Comparison of ENCODE assay signal across 18 cellular contexts in the genomic region with DNA sequence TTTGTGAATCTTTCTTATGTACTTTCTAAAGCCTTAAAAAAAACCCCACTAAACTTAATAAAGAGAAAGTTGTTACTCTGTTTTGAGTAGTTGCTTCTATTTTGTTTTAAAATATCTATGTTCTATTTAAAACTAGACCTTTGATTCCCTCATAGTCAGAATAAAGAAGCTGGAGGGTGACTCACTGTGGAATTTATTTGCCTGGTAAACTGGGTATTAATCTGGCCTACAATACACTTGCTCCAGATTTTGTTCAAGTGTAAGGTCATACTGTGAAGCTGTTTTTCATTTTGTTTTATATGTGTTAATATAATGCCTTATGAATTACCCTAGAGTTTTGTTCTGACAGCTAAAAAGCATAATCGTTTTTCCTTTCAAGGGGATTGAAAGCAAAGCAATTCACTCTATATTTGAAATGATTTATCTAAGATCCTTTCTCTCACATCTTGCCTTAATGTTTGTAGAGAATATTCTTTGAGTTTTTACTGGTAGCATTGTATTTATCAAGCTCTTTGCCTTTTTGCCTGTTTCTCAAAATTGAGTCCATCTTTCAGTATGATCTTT.
DNase-seq lines count a peak whose midpoint lies in the region; ATAC-seq, FAIRE-seq and TF ChIP-seq lines count a peak whose summit lies in the region.
"Had no signal": no experiment of that assay in that cellular context is flagged by ENCODE, and none has a peak within 500 bp of the region (broad histone marks: within the 10 kb centered on the region; RNA-seq: fewer than 3 reads in every experiment).

No MANE protein-coding gene starts in this region.

- DNase-seq in BJ (ENCODE audit: low read depth), result peak; percentile 3
- DNase-seq in LoVo (ENCODE audit: low spot score), result peak; percentile 36
- no peak for DNase-seq in osteoblast (ENCODE audit: insufficient read length, low spot score, missing footprints)
- DNase-seq in NCI-H2107 treated with DMSO at 0.1 percent for 48 hours (lab: John Stamatoyannopoulos, UW; ENCODE audit: unreplicated experiment), result no peak
- DNase-seq in stimulated activated CD4-positive, alpha-beta T cell treated with anti-CD3 and anti-CD28 coated beads, Interleukin-2, amount 100 ng/mL, for 48 hours, result no peak
- DNase-seq: activated CD4-positive, alpha-beta T cell treated with anti-CD3 and anti-CD28 coated beads, Interleukin-2, amount 10 ng/mL, durations not matched to agents 24 days and 14 days; Caco-2; MV-4-11; NCI-H187 treated with DMSO at 0.1 percent for 48 hours; NCI-H524 treated with DMSO at 0.1 percent for 48 hours; SHP77 had no signal

- FAIRE-seq in endometrium (lab: Jason Lieb, UNC), result peak; percentile 51
- FAIRE-seq: H54 had no signal

- H3K4me2 ChIP-seq in osteoblast (ENCODE audit: insufficient read depth, low read length), result no peak overlapping the region

- no peak overlapping the region for H3K27ac ChIP-seq in osteoblast (ENCODE audit: low read depth, low read length)
- H3K27ac ChIP-seq: HL-60 had no signal

- CTCF ChIA-PET in BJ (lab: Yijun Ruan, JAX), result no interaction called here

- H3K27me3 ChIP-seq in BJ (ENCODE audit: control insufficient read depth, insufficient read depth, low read length), result no peaks in the 10 kb centered on the region; the same call in 1 of the 2 replicates
- no peaks in the 10 kb centered on the region for H3K27me3 ChIP-seq in osteoblast (ENCODE audit: insufficient read depth, low read length)
- H3K27me3 ChIP-seq: cardiac muscle cell had no signal

- H2AFZ ChIP-seq in osteoblast (ENCODE audit: low read length), result peak overlapping the region; percentile 24

- no peaks in the 10 kb centered on the region for H3K4me1 ChIP-seq in osteoblast (ENCODE audit: insufficient read depth, low read length)

- H3K9me3 ChIP-seq in osteoblast (ENCODE audit: low read depth, low read length), result no peaks in the 10 kb centered on the region
- H3K9me3 ChIP-seq: Caco-2 had no signal

- no peaks in the 10 kb centered on the region for H3K79me2 ChIP-seq in osteoblast (ENCODE audit: insufficient read depth, low read length)

- TF ChIP-seq CTCF in BJ (IDR thresholded peaks at IDR 0.05; ENCODE audit: insufficient read depth, low read depth, low read length), result no peak
- TF ChIP-seq CTCF in osteoblast (IDR thresholded peaks at IDR 0.05; ENCODE audit: extremely low read depth, low read depth, low read length), result no peak

- no peaks in the 10 kb centered on the region for H4K20me1 ChIP-seq in osteoblast (ENCODE audit: insufficient read depth, low read length)

- ATAC-seq in HG02981 (IDR thresholded peaks at IDR 0.05; ENCODE audit: unreplicated experiment) (no peak), HG03442 (IDR thresholded peaks at IDR 0.05; ENCODE audit: unreplicated experiment) (no peak)
- ATAC-seq: left lobe of liver had no signal

- no peak overlapping the region for H3K4me3 ChIP-seq in BJ (ENCODE audit: low read depth, low read length)
- H3K4me3 ChIP-seq in osteoblast (ENCODE audit: insufficient read depth, low read length), result no peak overlapping the region
- H3K4me3 ChIP-seq: cardiac muscle cell had no signal

- POLR2A ChIA-PET in BJ (lab: Charles Lee), result no interaction called here

- H3K36me3 ChIP-seq in BJ (ENCODE audit: control insufficient read depth, insufficient read depth, low read length), result no peaks in the 10 kb centered on the region
- H3K36me3 ChIP-seq in osteoblast (ENCODE audit: insufficient read depth, low read length), result no peaks in the 10 kb centered on the region
- H3K36me3 ChIP-seq: cardiac muscle cell had no signal

Comparison
In these comparisons a context has a peak if more than half of its experiments do, and no peak if none do; other contexts are left out.
1. DNase-seq: peak in BJ (single experiment) and LoVo (single experiment); none in osteoblast (single experiment), NCI-H2107 treated with DMSO at 0.1 percent for 48 hours (single experiment) and stimulated activated CD4-positive, alpha-beta T cell treated with anti-CD3 and anti-CD28 coated beads, Interleukin-2, amount 100 ng/mL, for 48 hours (0 of 2).